ENCODE assay signal across 8 cellular contexts in the genomic region with DNA sequence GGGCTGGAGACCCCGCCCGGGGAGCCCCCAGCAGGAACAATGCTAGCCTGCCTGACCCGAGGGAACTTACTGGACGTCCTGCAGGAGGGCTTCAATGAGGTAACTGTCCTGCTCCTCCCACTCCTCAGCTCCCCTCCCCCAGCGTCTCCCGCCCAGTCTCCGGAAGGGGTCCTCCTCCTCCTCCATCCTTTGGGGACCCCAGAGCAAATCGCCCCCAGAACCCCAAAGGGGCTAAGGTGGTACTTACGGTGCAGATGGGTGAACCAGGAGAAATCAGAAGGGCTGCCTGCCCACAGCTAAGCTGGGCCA. TPM values are rescaled to one million over a fixed set of nuclear protein-coding genes. Genes with fewer than 3 reads are reported as not detected.
DNase-seq lines count a peak whose midpoint lies in the region; ATAC-seq and TF ChIP-seq lines count a peak whose summit lies in the region.

No MANE protein-coding gene starts in this region.

- H3K36me3 ChIP-seq in BLaER1 treated with 17β-estradiol and CSF1 and Interleukin-3, amounts not matched to agents 10 nM and 100 nM = no peaks in the 10 kb centered on the region
- no peaks in the 10 kb centered on the region for H3K36me3 ChIP-seq in OCI-LY1 (ENCODE audit: insufficient read depth, low read length)
- no peaks in the 10 kb centered on the region for H3K36me3 ChIP-seq in endodermal cell (ENCODE audit: control insufficient read depth, insufficient read depth, low read length)

- 7% methylated on average over 3 to 9 of the region's 9 CpGs for WGBS in endodermal cell (ENCODE audit: insufficient coverage in 1 of 2, insufficient read length in 1 of 2), 2 experiments

- H3K4me3 Mint-ChIP-seq in endodermal cell (peak overlapping the region; percentile 70), neural crest cell (peak overlapping the region; percentile 72)

- no peak for ATAC-seq in HG02973 (IDR thresholded peaks at IDR 0.05; ENCODE audit: unreplicated experiment)
- ATAC-seq in HG03025 (IDR thresholded peaks at IDR 0.05; ENCODE audit: low FRiP score, unreplicated experiment) = no peak

- no peaks in the 10 kb centered on the region for H3K36me3 Mint-ChIP-seq in endodermal cell (ENCODE audit: low read depth)
- no peaks in the 10 kb centered on the region for H3K36me3 Mint-ChIP-seq in neural crest cell (ENCODE audit: low read depth)

- H3K79me2 ChIP-seq in OCI-LY1 (ENCODE audit: insufficient read depth, low read length) = no peaks in the 10 kb centered on the region

- peak overlapping the region; percentile 43 to 73 (median 65) for H3K9ac ChIP-seq in BLaER1 treated with 17β-estradiol and CSF1 and Interleukin-3, amounts not matched to agents 10 nM and 100 nM
- peak overlapping the region; percentile 70 for H3K9ac ChIP-seq in OCI-LY1 (ENCODE audit: low read length)
- H3K9ac ChIP-seq in endodermal cell (ENCODE audit: extremely low read depth, low read length, poor library complexity, severe bottlenecking) = peak overlapping the region; percentile 63

- H3K4me1 ChIP-seq in BLaER1 treated with 17β-estradiol and CSF1 and Interleukin-3, amounts not matched to agents 10 nM and 100 nM = peaks cover 39 to 45% (median 42%) of the 10 kb centered on the region in 10 experiments
- H3K4me1 ChIP-seq in OCI-LY1 (ENCODE audit: insufficient read depth, low read length, severe bottlenecking) (peaks cover 46% of the 10 kb centered on the region), endodermal cell (ENCODE audit: control insufficient read depth, insufficient read depth, low read length) (peaks cover 7% of the 10 kb centered on the region)

- H3K9me3 ChIP-seq in BLaER1 treated with 17β-estradiol and CSF1 and Interleukin-3, amounts not matched to agents 10 nM and 100 nM (replicated peaks in 1 of 11) = no peaks in the 10 kb centered on the region
- H3K9me3 ChIP-seq in OCI-LY1 (ENCODE audit: low read length) (no peaks in the 10 kb centered on the region), endodermal cell (ENCODE audit: control insufficient read depth, low read length) (no peaks in the 10 kb centered on the region)

- TF ChIP-seq CTCF in OCI-LY1 (IDR thresholded peaks at IDR 0.05; ENCODE audit: low read length) (no peak), endodermal cell (conservative IDR thresholded peaks at IDR 0.05) (no peak), neural crest cell (conservative IDR thresholded peaks at IDR 0.05) (no peak)

- no peak for DNase-seq in endodermal cell
- DNase-seq in neural crest cell (ENCODE audit: low read depth, low spot score) = no peak
- no peak for DNase-seq in NCI-H69 (lab: John Stamatoyannopoulos, UW)
- DNase-seq in stimulated activated CD4-positive, alpha-beta T cell treated with anti-CD3 and anti-CD28 coated beads, Interleukin-4, amount 100 ng/mL, for 1 hour = no peak

- peak overlapping the region in 5 of 11 experiments; percentile 26 to 50 (median 29); a peak in 7 of 22 replicates for H3K27ac ChIP-seq in BLaER1 treated with 17β-estradiol and CSF1 and Interleukin-3, amounts not matched to agents 10 nM and 100 nM
- H3K27ac ChIP-seq in OCI-LY1 (ENCODE audit: low read depth, low read length, poor library complexity, severe bottlenecking) (peak overlapping the region; percentile 37), endodermal cell (ENCODE audit: low read depth, low read length) (peak overlapping the region; percentile 87)

- H3F3A ChIP-seq in OCI-LY1 (ENCODE audit: insufficient read depth, low read length) = no peaks in the 10 kb centered on the region

- H3K4me2 ChIP-seq in BLaER1 treated with 17β-estradiol and CSF1 and Interleukin-3, amounts not matched to agents 10 nM and 100 nM = peak overlapping the region; percentile 74 to 94 (median 94)
- H3K4me2 ChIP-seq in OCI-LY1 (ENCODE audit: low read length) = peak overlapping the region; percentile 91

- H3K4me1 Mint-ChIP-seq in endodermal cell (peaks cover 15% of the 10 kb centered on the region), neural crest cell (peaks cover 53% of the 10 kb centered on the region)

- no peaks in the 10 kb centered on the region for H3K9me2 ChIP-seq in OCI-LY1 (ENCODE audit: low read depth, low read length)

- peak overlapping the region; percentile 65 to 77 (median 70) for H3K4me3 ChIP-seq in BLaER1 treated with 17β-estradiol and CSF1 and Interleukin-3, amounts not matched to agents 10 nM and 100 nM
- peak overlapping the region; percentile 72 for H3K4me3 ChIP-seq in OCI-LY1 (ENCODE audit: low read depth, low read length, poor library complexity, severe bottlenecking)
- peak overlapping the region; percentile 87 for H3K4me3 ChIP-seq in endodermal cell (ENCODE audit: low read length)

- H4K20me1 ChIP-seq in BLaER1 treated with 17β-estradiol and CSF1 and Interleukin-3, amounts not matched to agents 10 nM and 100 nM = no peaks in the 10 kb centered on the region; a peak in 1 of 22 replicates
- no peaks in the 10 kb centered on the region for H4K20me1 ChIP-seq in OCI-LY1 (ENCODE audit: insufficient read depth, low read length)

- 0 out of 2 replicates have a peak overlapping the region, but pooled peaks have one; percentile 35 for H2AFZ ChIP-seq in OCI-LY1 (ENCODE audit: low read length)

- H3K9me3 Mint-ChIP-seq in endodermal cell = no peaks in the 10 kb centered on the region
- H3K9me3 Mint-ChIP-seq in neural crest cell = no peaks in the 10 kb centered on the region

- no peaks in the 10 kb centered on the region for H3K27me3 Mint-ChIP-seq in endodermal cell (ENCODE audit: insufficient read depth)
- H3K27me3 Mint-ChIP-seq in neural crest cell (ENCODE audit: low read depth) = no peaks in the 10 kb centered on the region

- H3K27ac Mint-ChIP-seq in endodermal cell = peak overlapping the region; percentile 70
- H3K27ac Mint-ChIP-seq in neural crest cell (ENCODE audit: unreplicated experiment) = peak overlapping the region; percentile 74

- H3K27me3 ChIP-seq in BLaER1 treated with 17β-estradiol and CSF1 and Interleukin-3, amounts not matched to agents 10 nM and 100 nM = peaks cover 0 to 27% (median 15%) of the 10 kb centered on the region in 11 experiments; a peak in 14 of 22 replicates
- H3K27me3 ChIP-seq in OCI-LY1 (ENCODE audit: insufficient read depth, low read length) (no peaks in the 10 kb centered on the region), endodermal cell (ENCODE audit: control insufficient read depth, insufficient read depth, low read length, poor library complexity, severe bottlenecking) (no peaks in the 10 kb centered on the region)

RNA-seq across cellular contexts. Expression of a gene that starts 0.3 kb away (rescaled TPM):
- 10 to 100 TPM; 12.0 to 14.5 TPM for total RNA-seq in endodermal cell
- 19.3 TPM for polyA plus RNA-seq in endodermal cell (2013, experiment 1 of 2)
- polyA plus RNA-seq in endodermal cell (2013, experiment 2 of 2) = 18.9 TPM
- 24.4 and 24.6 TPM in 2 replicates for total RNA-seq in neural crest cell

RNA-seq across cellular contexts. Expression of a gene that starts 18.7 kb away (rescaled TPM):
- total RNA-seq in endodermal cell (1 to 10 TPM; 2.6 to 3.8 TPM), neural crest cell (not detected in 2 replicates)
- 0.28 TPM for polyA plus RNA-seq in endodermal cell (2013, experiment 1 of 2)
- 0.66 TPM for polyA plus RNA-seq in endodermal cell (2013, experiment 2 of 2)

RNA-seq across cellular contexts. Expression of a gene that starts 24.9 kb away (rescaled TPM):
- total RNA-seq in endodermal cell (under 1 TPM; 0.20 to 0.33 TPM), neural crest cell (not detected in 2 replicates)
- 0.57 TPM for polyA plus RNA-seq in endodermal cell (2013, experiment 1 of 2)
- not detected for polyA plus RNA-seq in endodermal cell (2013, experiment 2 of 2)

RNA-seq across cellular contexts. Expression of a gene that starts 25.8 kb away (rescaled TPM):
- 1 to 10 TPM in 1 of 2 donors, under 1 TPM in 1; 0.84 to 4.4 TPM for total RNA-seq in endodermal cell
- polyA plus RNA-seq in endodermal cell (2013, experiment 1 of 2) = 1.4 TPM
- polyA plus RNA-seq in endodermal cell (2013, experiment 2 of 2) = 1.3 TPM
- total RNA-seq in neural crest cell = not detected in 2 replicates

RNA-seq across cellular contexts. Expression of a gene that starts 58.1 kb away (rescaled TPM):
- total RNA-seq in endodermal cell (10 to 100 TPM; 11.6 to 12.7 TPM), neural crest cell (22.8 and 24.8 TPM in 2 replicates)
- 38.3 TPM for polyA plus RNA-seq in endodermal cell (2013, experiment 1 of 2)
- 30.1 TPM for polyA plus RNA-seq in endodermal cell (2013, experiment 2 of 2)
